In genomic region chr3:15873415-15873814, GRCh38 we compare ENCODE assay signal across 27 cellular contexts.
"Had no signal": no experiment of that assay in that cellular context is flagged by ENCODE, and none has a peak within 500 bp of the region (broad histone marks: within the 10 kb centered on the region; RNA-seq: fewer than 3 reads in every experiment).

No MANE protein-coding gene starts in this region.

- DNase-seq: colonic mucosa; cortex of kidney; dermis blood vessel endothelial cell; dorsolateral prefrontal cortex; effector CD4-positive, alpha-beta T cell; effector CD8-positive, alpha-beta T cell; effector memory CD4-positive, alpha-beta T cell; effector memory CD8-positive, alpha-beta T cell; endodermal cell; erythroblast; esophagus squamous epithelium; foreskin fibroblast; foreskin keratinocyte; foreskin melanocyte; gastrocnemius medialis; glutamatergic neuron; head of caudate nucleus; heart left ventricle; heart right ventricle had no signal

- H3K27ac ChIP-seq: colonic mucosa, coronary artery, dorsolateral prefrontal cortex, epithelial cell of prostate, esophagus muscularis mucosa, esophagus squamous epithelium, foreskin keratinocyte, gastrocnemius medialis, gastroesophageal sphincter, heart left ventricle, heart right ventricle had no signal

- H3K27me3 ChIP-seq: colonic mucosa, dorsolateral prefrontal cortex, esophagus muscularis mucosa, esophagus squamous epithelium, foreskin keratinocyte, gastrocnemius medialis, gastroesophageal sphincter, heart left ventricle, heart right ventricle had no signal

- ATAC-seq: effector memory CD8-positive, alpha-beta T cell; esophagus mucosa; foreskin keratinocyte; gastrocnemius medialis; gastroesophageal sphincter; heart left ventricle; heart right ventricle had no signal

- H3K4me3 ChIP-seq: colonic mucosa, coronary artery, dorsolateral prefrontal cortex, esophagus muscularis mucosa, esophagus squamous epithelium, gastrocnemius medialis, gastroesophageal sphincter, heart left ventricle, heart right ventricle had no signal

- FAIRE-seq: colon, endothelial cell of umbilical vein, frontal cortex had no signal

- H3K9me3 ChIP-seq: colonic mucosa, esophagus muscularis mucosa, esophagus squamous epithelium, gastrocnemius medialis, gastroesophageal sphincter, heart left ventricle, heart right ventricle had no signal

- H3K4me1 ChIP-seq: colonic mucosa, esophagus muscularis mucosa, esophagus squamous epithelium, foreskin keratinocyte, gastrocnemius medialis, gastroesophageal sphincter, heart left ventricle had no signal

- H3K36me3 ChIP-seq: colonic mucosa, esophagus muscularis mucosa, esophagus squamous epithelium, gastrocnemius medialis, heart left ventricle, heart right ventricle had no signal
